Comparison of ENCODE assay signal across 16 cellular contexts in the genomic region with DNA sequence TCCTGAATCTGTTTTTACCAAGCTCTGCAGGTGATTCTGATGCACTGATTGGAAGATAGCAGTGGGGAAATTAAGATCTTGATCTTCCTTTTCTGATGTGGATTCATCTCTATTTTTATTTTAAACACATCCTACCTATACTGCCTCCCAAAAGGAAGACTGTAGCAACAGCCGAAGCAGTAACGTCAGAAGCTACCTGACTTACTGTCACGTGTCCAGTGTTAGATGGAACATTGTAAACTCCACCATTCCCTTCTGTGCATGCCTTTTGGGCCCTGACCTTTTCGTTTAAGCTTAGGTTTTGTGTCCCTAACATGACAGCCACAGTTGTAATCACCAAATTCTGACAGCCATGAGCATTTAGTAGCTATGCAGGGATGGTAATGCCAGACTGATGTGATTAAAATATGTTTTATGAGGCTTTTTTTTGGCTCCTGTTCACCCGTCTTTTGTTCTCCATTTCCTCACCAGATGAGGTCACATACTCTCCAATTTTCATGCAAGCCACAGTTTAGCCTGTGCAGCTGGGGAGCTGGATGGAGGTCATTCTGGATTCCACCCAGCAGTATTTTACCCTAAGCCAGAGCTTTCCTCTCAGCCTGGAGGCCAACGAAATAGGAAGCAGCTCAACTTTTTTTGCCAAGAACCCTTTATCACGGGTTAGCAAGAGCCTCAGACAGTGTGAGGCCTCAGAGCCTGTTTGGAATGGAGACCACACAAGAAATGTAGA. TPM values are rescaled to one million over a fixed set of nuclear protein-coding genes. Genes with fewer than 3 reads are reported as not detected.
DNase-seq lines count a peak whose midpoint lies in the region; ATAC-seq and TF ChIP-seq lines count a peak whose summit lies in the region.
"Had no signal": no experiment of that assay in that cellular context is flagged by ENCODE, and none has a peak within 500 bp of the region (broad histone marks: within the 10 kb centered on the region; RNA-seq: fewer than 3 reads in every experiment).

No MANE protein-coding gene starts in this region.

- no peaks in the 10 kb centered on the region for H3K36me3 Mint-ChIP-seq in chondrocyte (ENCODE audit: low read depth)

- H3K27me3 ChIP-seq in left ventricle myocardium inferior (ENCODE audit: low read depth) (peaks cover 50% of the 10 kb centered on the region), left lung (peaks cover 0 to 23% of the 10 kb centered on the region in 2 donors), thyroid gland (no peaks in the 10 kb centered on the region)
- H3K27me3 ChIP-seq: Peyer's patch had no signal

- no peak overlapping the region for H3K4me3 ChIP-seq in left ventricle myocardium inferior
- no peak overlapping the region for H3K4me3 ChIP-seq in left lung
- no peak overlapping the region for H3K4me3 ChIP-seq in thyroid gland (replicated peaks in 1 of 3)
- H3K4me3 ChIP-seq: Peyer's patch had no signal

- H3K27ac ChIP-seq in left ventricle myocardium inferior (replicated peaks): no peak overlapping the region
- H3K27ac ChIP-seq in left lung: no peak overlapping the region
- no peak overlapping the region for H3K27ac ChIP-seq in thyroid gland
- H3K27ac ChIP-seq: Peyer's patch had no signal

- H3K9me3 Mint-ChIP-seq in chondrocyte (ENCODE audit: low read depth): no peaks in the 10 kb centered on the region
- H3K9me3 Mint-ChIP-seq: stimulated activated naive CD8-positive, alpha-beta T cell treated with anti-CD3 and anti-CD28 coated beads, Interleukin-15, Interleukin-2, amounts not matched to agents 100 ng/mL and 50 ng/mL, for 24 hours had no signal

- no peak for TF ChIP-seq CTCF in left ventricle myocardium inferior (IDR thresholded peaks at IDR 0.05; ENCODE audit: borderline replicate concordance)
- no peak for TF ChIP-seq CTCF in left lung (IDR thresholded peaks at IDR 0.05)
- no peak for TF ChIP-seq CTCF in thyroid gland (IDR thresholded peaks at IDR 0.05)
- no peak for TF ChIP-seq CTCF in chondrocyte (IDR thresholded peaks at IDR 0.05)

- H3K4me1 ChIP-seq in left ventricle myocardium inferior: no peaks in the 10 kb centered on the region
- H3K4me1 ChIP-seq in left lung: no peaks in the 10 kb centered on the region
- no peaks in the 10 kb centered on the region for H3K4me1 ChIP-seq in thyroid gland
- H3K4me1 ChIP-seq: Peyer's patch had no signal

- ATAC-seq in Right ventricle myocardium superior (ENCODE audit: poor library complexity) (peak; percentile 93), left lung (peak; percentile 61), HG03025 (IDR thresholded peaks at IDR 0.05; ENCODE audit: low FRiP score, unreplicated experiment) (no peak)

- no peaks in the 10 kb centered on the region for H3K36me3 ChIP-seq in left ventricle myocardium inferior
- H3K36me3 ChIP-seq in left lung: no peaks in the 10 kb centered on the region
- no peaks in the 10 kb centered on the region for H3K36me3 ChIP-seq in thyroid gland
- H3K36me3 ChIP-seq: Peyer's patch had no signal

- no peak for TF ChIP-seq POLR2A in thyroid gland (IDR thresholded peaks at IDR 0.05)

- H3K9me3 ChIP-seq in left ventricle myocardium inferior (replicated peaks) (no peaks in the 10 kb centered on the region), left lung (no peaks in the 10 kb centered on the region), thyroid gland (no peaks in the 10 kb centered on the region)
- H3K9me3 ChIP-seq: Peyer's patch had no signal

- H3K4me1 Mint-ChIP-seq in chondrocyte (ENCODE audit: low read depth): peaks cover 15% of the 10 kb centered on the region
- H3K4me1 Mint-ChIP-seq: nephron progenitor cell had no signal

- WGBS in thyroid gland, 2 donors: 61 to 70% methylated on average over 7 of the region's 7 CpGs

- peaks cover 6% of the 10 kb centered on the region for H3K27me3 Mint-ChIP-seq in chondrocyte (ENCODE audit: low read depth)

- H3K4me3 Mint-ChIP-seq in chondrocyte (ENCODE audit: unreplicated experiment): no peak overlapping the region
- H3K4me3 Mint-ChIP-seq: nephron progenitor cell; stimulated activated naive CD8-positive, alpha-beta T cell treated with anti-CD3 and anti-CD28 coated beads, Interleukin-15, Interleukin-2, amounts not matched to agents 100 ng/mL and 50 ng/mL, for 24 hours had no signal

- intact Hi-C loops in Right ventricle myocardium superior (cut with DNase I) (no loop called here), left ventricle myocardium inferior (cut with micrococcal nuclease) (no loop called here), left lung (cut with DNase I) (no loop called here), thyroid gland (cut with DNase I) (no loop called here)

- DNase-seq in Right ventricle myocardium superior: peak; percentile 34
- no peak for DNase-seq in left ventricle myocardium inferior
- peak; percentile 93 for DNase-seq in dermis blood vessel endothelial cell
- no peak for DNase-seq in left lung
- DNase-seq in SKM-1 treated with dmso at 0.1 percent for 144 hours (lab: John Stamatoyannopoulos, UW; ENCODE audit: unreplicated experiment): no peak
- DNase-seq in thyroid gland: no peak
- no peak for DNase-seq in chondrocyte (ENCODE audit: low spot score)
- DNase-seq: activated CD4-positive, alpha-beta T cell treated with anti-CD3 and anti-CD28 coated beads, Interleukin-2, amount 50 U/mL, for 4 hours; glutamatergic neuron; H7; kidney glomerular epithelial cell; NCI-H1417 treated with DMSO at 0.1 percent for 48 hours; nephron progenitor cell; Peyer's patch had no signal

- H3K27ac Mint-ChIP-seq in chondrocyte (ENCODE audit: unreplicated experiment): no peak overlapping the region
- H3K27ac Mint-ChIP-seq: nephron progenitor cell; stimulated activated naive CD8-positive, alpha-beta T cell treated with anti-CD3 and anti-CD28 coated beads, Interleukin-15, Interleukin-2, amounts not matched to agents 100 ng/mL and 50 ng/mL, for 24 hours had no signal

RNA-seq across cellular contexts. Expression of a gene that starts 15.6 kb away (rescaled TPM):
- total RNA-seq in Right ventricle myocardium superior (not detected), left ventricle myocardium inferior (0.19 TPM), dermis blood vessel endothelial cell (0.05 and 0.17 TPM in 2 replicates), left lung (under 1 TPM; 0.10 to 0.29 TPM), thyroid gland (1 to 10 TPM in 2 of 4 donors, under 1 TPM in 1, not detected in 1; 0.38 to 1.6 (median 1.2) TPM), chondrocyte (28.1 to 78.9 TPM (median 28.6 TPM) in 3 replicates)

RNA-seq across cellular contexts. Expression of a gene that starts 34.1 kb away (rescaled TPM):
- total RNA-seq in Right ventricle myocardium superior (364 TPM), left ventricle myocardium inferior (386 TPM), dermis blood vessel endothelial cell (250 and 286 TPM in 2 replicates), left lung (100 to 1,000 TPM; 353 to 421 TPM), thyroid gland (100 to 1,000 TPM; 413 to 784 (median 546) TPM), chondrocyte (378 to 404 TPM (median 384 TPM) in 3 replicates)

Comparison
In these comparisons a context has a peak if more than half of its experiments do, and no peak if none do; other contexts are left out.
1. DNase-seq: peak in Right ventricle myocardium superior (single experiment) and dermis blood vessel endothelial cell (single experiment); none in left ventricle myocardium inferior (single experiment), left lung (0 of 2), SKM-1 treated with dmso at 0.1 percent for 144 hours (single experiment), thyroid gland (0 of 2) and chondrocyte (single experiment).
2. RNA of a gene that starts 15.6 kb away (total RNA-seq): 28.1 to 78.9 TPM in chondrocyte; 0.38 to 1.6 TPM in thyroid gland, 0.10 to 0.29 TPM in left lung, 0.19 TPM in left ventricle myocardium inferior (single experiment), 0.05 to 0.17 TPM in dermis blood vessel endothelial cell and not detected in Right ventricle myocardium superior (single experiment); every median in the first group is over 10 times any median in the second.